ENCODE assay signal across 8 cellular contexts in the genomic region with DNA sequence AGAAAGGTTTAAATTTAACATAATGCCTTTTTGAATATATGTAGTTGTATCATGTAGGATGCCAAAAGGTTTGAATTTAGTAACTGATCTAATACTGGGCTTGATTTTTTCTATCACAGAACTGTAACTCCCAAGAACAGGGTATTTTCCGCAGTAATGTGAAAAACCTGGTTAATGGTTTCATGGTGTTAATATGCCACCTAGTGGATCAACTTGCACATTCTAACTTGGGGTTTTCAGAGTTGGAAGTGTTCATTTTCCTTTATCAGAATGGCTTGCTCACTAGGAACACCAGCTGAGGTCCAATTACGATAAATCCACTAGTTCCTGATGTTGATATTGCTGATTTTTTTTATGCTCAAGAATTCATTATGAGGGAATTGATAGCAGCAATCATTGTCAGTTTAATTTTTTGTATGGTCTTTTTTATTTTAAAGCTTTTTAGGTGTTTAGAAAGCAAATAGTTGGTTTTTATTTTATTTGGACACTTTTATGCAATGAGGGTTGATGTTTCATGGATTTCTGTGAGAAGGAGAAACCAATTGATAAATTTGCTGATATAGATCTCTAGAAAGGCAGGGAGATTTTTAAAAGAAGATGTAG.
A peak's percentile ranks its signal among the peaks of the same experiment; 100 is the strongest.
DNase-seq lines count a peak whose midpoint lies in the region; ATAC-seq, FAIRE-seq and TF ChIP-seq lines count a peak whose summit lies in the region.
"Had no signal": no experiment of that assay in that cellular context is flagged by ENCODE, and none has a peak within 500 bp of the region (broad histone marks: within the 10 kb centered on the region; RNA-seq: fewer than 3 reads in every experiment).

No MANE protein-coding gene starts in this region.

- no peaks in the 10 kb centered on the region for H4K20me1 ChIP-seq in neural progenitor cell (ENCODE audit: low read depth)

- peak; percentile 92 for FAIRE-seq in H54 (lab: Jason Lieb, UNC)

- no peak for TF ChIP-seq POLR2A in H54 (IDR thresholded peaks at IDR 0.05; ENCODE audit: low read depth, low read length)
- TF ChIP-seq POLR2A in NB4 (IDR thresholded peaks at IDR 0.05; ENCODE audit: extremely low read depth, insufficient read length), result no peak

- no peaks in the 10 kb centered on the region for H3K36me3 ChIP-seq in GM06990 (ENCODE audit: control insufficient read depth, insufficient read depth, low read length)
- no peaks in the 10 kb centered on the region for H3K36me3 ChIP-seq in neural progenitor cell

- no peak overlapping the region for H3K27ac Mint-ChIP-seq in neural progenitor cell

- peak; percentile 28 for DNase-seq in GM06990 (ENCODE audit: extremely low read depth, insufficient read length)
- no peak for DNase-seq in H54 (ENCODE audit: insufficient read length, low spot score)
- DNase-seq in NB4 (ENCODE audit: low read depth), result peak; percentile 58
- peak; percentile 54 for DNase-seq in SK-N-DZ (ENCODE audit: low spot score)
- peak; percentile 42 for DNase-seq in fibroblast of gingiva (ENCODE audit: low read depth)
- DNase-seq in neural progenitor cell (ENCODE audit: low spot score), result peak; percentile 64

- H3K27ac ChIP-seq in neural progenitor cell, result no peak overlapping the region

- H3K4me3 ChIP-seq in GM06990 (replicated peaks; ENCODE audit: low read depth, low read length) (no peak overlapping the region), NB4 (ENCODE audit: low read depth, low read length) (no peak overlapping the region), neural progenitor cell (no peak overlapping the region)

- H2AFZ ChIP-seq in neural progenitor cell (replicated peaks), result peak overlapping the region; percentile 16

- H3K27me3 Mint-ChIP-seq in neural progenitor cell (ENCODE audit: insufficient read depth, low read depth), result no peaks in the 10 kb centered on the region
- H3K27me3 Mint-ChIP-seq: central memory CD8-positive, alpha-beta T cell had no signal

- no peaks in the 10 kb centered on the region for H3K27me3 ChIP-seq in GM06990 (replicated peaks; ENCODE audit: control insufficient read depth, insufficient read depth, low read length)
- H3K27me3 ChIP-seq in neural progenitor cell, result no peaks in the 10 kb centered on the region

- no peaks in the 10 kb centered on the region for H3K36me3 Mint-ChIP-seq in neural progenitor cell

- TF ChIP-seq CTCF in GM06990 (IDR thresholded peaks at IDR 0.05; ENCODE audit: insufficient read depth, low read length, poor library complexity, severe bottlenecking) (peak; percentile 52), NB4 (IDR thresholded peaks at IDR 0.05; ENCODE audit: low read depth, low read length) (peak; percentile 41), neural progenitor cell (IDR thresholded peaks at IDR 0.05) (peak; percentile 81)

- no peaks in the 10 kb centered on the region for H3K79me2 ChIP-seq in neural progenitor cell (ENCODE audit: low read depth)

- H3K9me3 ChIP-seq in neural progenitor cell (ENCODE audit: low read depth), result no peaks in the 10 kb centered on the region

- H3K4me1 Mint-ChIP-seq in neural progenitor cell, result no peaks in the 10 kb centered on the region
- H3K4me1 Mint-ChIP-seq: central memory CD8-positive, alpha-beta T cell had no signal

- no peak overlapping the region for H3K9ac ChIP-seq in neural progenitor cell

- no peak for ATAC-seq in GM19397 (IDR thresholded peaks at IDR 0.05; ENCODE audit: unreplicated experiment)

- H3K9me3 Mint-ChIP-seq in neural progenitor cell, result no peaks in the 10 kb centered on the region
- H3K9me3 Mint-ChIP-seq: central memory CD8-positive, alpha-beta T cell had no signal

- H3K4me3 Mint-ChIP-seq in neural progenitor cell, result no peak overlapping the region
- H3K4me3 Mint-ChIP-seq: central memory CD8-positive, alpha-beta T cell had no signal

- no peaks in the 10 kb centered on the region for H3K4me1 ChIP-seq in neural progenitor cell

- H3F3A ChIP-seq in neural progenitor cell (ENCODE audit: low read depth), result no peaks in the 10 kb centered on the region

- no peak overlapping the region for H3K4me2 ChIP-seq in neural progenitor cell
